ENCODE assay signal across 22 cellular contexts in genomic region chr10:132960071-132960472, GRCh38. TPM values are rescaled to one million over a fixed set of nuclear protein-coding genes. Genes with fewer than 3 reads are reported as not detected.
A peak's percentile ranks its signal among the peaks of the same experiment; 100 is the strongest.
DNase-seq lines count a peak whose midpoint lies in the region; ATAC-seq, FAIRE-seq and TF ChIP-seq lines count a peak whose summit lies in the region.
"Had no signal": no experiment of that assay in that cellular context is flagged by ENCODE, and none has a peak within 500 bp of the region (broad histone marks: within the 10 kb centered on the region; RNA-seq: fewer than 3 reads in every experiment).

No MANE protein-coding gene starts in this region.

- no peaks in the 10 kb centered on the region for H3K9me3 ChIP-seq in H1 (ENCODE audit: insufficient read depth in 2 of 2, low read depth in 1 of 2, low read length in 1 of 2)
- no peaks in the 10 kb centered on the region for H3K9me3 ChIP-seq in kidney (ENCODE audit: control insufficient read depth in 1 of 2, low read length in 2 of 2)
- H3K9me3 ChIP-seq in sigmoid colon: no peaks in the 10 kb centered on the region
- H3K9me3 ChIP-seq: BLaER1 had no signal

- no peak overlapping the region for H3K23ac ChIP-seq in H1 (ENCODE audit: insufficient read length)

- no peak overlapping the region for H3K4me2 ChIP-seq in H1 (ENCODE audit: insufficient read depth in 1 of 2, low read depth in 2 of 2, low read length in 2 of 2)
- H3K4me2 ChIP-seq: BLaER1 had no signal

- no peak overlapping the region for H2BK120ac ChIP-seq in H1 (replicated peaks; ENCODE audit: low read depth, low read length)

- H3K9ac ChIP-seq in H1 (replicated peaks in 1 of 4; ENCODE audit: extremely low read depth in 1 of 4, low read depth in 3 of 4, low read length in 3 of 4): no peak overlapping the region
- no peak overlapping the region for H3K9ac ChIP-seq in kidney (ENCODE audit: low read length in 2 of 2)
- H3K9ac ChIP-seq: BLaER1, GM23248 had no signal

- H2BK15ac ChIP-seq in H1 (ENCODE audit: low read length): no peak overlapping the region

- H2AFZ ChIP-seq in H1 (ENCODE audit: low read length): no peak overlapping the region
- H2AFZ ChIP-seq: GM23248 had no signal

- H3K4me1 Mint-ChIP-seq in mesothelial cell of epicardium: peaks cover 18% of the 10 kb centered on the region

- peak; percentile 23 for DNase-seq in activated CD4-positive, CD25-positive, alpha-beta regulatory T cell treated with anti-CD3 and anti-CD28 coated beads, Interleukin-2, amount 50 U/mL, for 72 hours
- no peak for DNase-seq in H1 (ENCODE audit: low read depth in 1 of 2, low spot score in 2 of 2)
- DNase-seq in kidney: peak; percentile 80
- DNase-seq in sigmoid colon: peak; percentile 58
- no peak for DNase-seq in mesothelial cell of epicardium (ENCODE audit: low spot score in 2 of 2, unreplicated experiment in 2 of 2)
- DNase-seq in D341Med (ENCODE audit: low spot score): no peak
- DNase-seq: 8988T; CD8-positive, alpha-beta T cell; DMS79 treated with DMSO at 0.1 percent for 48 hours; GM23248; NCI-H1092; NCI-H146; NCI-H2081 treated with DMSO at 0.1 percent for 48 hours; NCI-H526; SIG-M5 had no signal

- no peak overlapping the region for H2AK5ac ChIP-seq in H1 (ENCODE audit: low read depth, low read length)

- ATAC-seq in activated CD4-positive, CD25-positive, alpha-beta regulatory T cell treated with anti-CD3 and anti-CD28 coated beads, Interleukin-2, amount 50 U/mL, for 24 hours: no peak
- no peak for ATAC-seq in GM21529 (IDR thresholded peaks at IDR 0.05; ENCODE audit: unreplicated experiment)
- ATAC-seq: CD8-positive, alpha-beta T cell had no signal

- TF ChIP-seq EP300 in H1 (IDR thresholded peaks at IDR 0.05; ENCODE audit: borderline replicate concordance in 1 of 2, low read depth in 2 of 2, low read length in 2 of 2) (no peak), sigmoid colon (IDR thresholded peaks at IDR 0.05) (no peak)

- H2BK12ac ChIP-seq in H1 (ENCODE audit: low read depth, low read length): no peak overlapping the region

- no peak overlapping the region for H3K14ac ChIP-seq in H1 (ENCODE audit: insufficient read length)

- no peak overlapping the region for H3K27ac ChIP-seq in H1 (ENCODE audit: low read depth, low read length)
- no peak overlapping the region for H3K27ac ChIP-seq in kidney (ENCODE audit: low read depth in 2 of 2, low read length in 2 of 2)
- H3K27ac ChIP-seq in sigmoid colon: no peak overlapping the region
- H3K27ac ChIP-seq: BLaER1, GM23248 had no signal

- no peak for TF ChIP-seq POLR2A in H1 (IDR thresholded peaks at IDR 0.05; ENCODE audit: control extremely low read depth in 1 of 2, low read depth in 2 of 2, low read length in 2 of 2)
- no peak for TF ChIP-seq POLR2A in sigmoid colon (IDR thresholded peaks at IDR 0.05)

- POLR2A ChIA-PET in H1 (lab: Charles Lee; ENCODE audit: partially characterized antibody): no interaction called here

- no peak overlapping the region for H3K4me3 ChIP-seq in H1 (ENCODE audit: extremely low read depth in 1 of 4, insufficient read depth in 2 of 4, low read depth in 3 of 4, low read length in 4 of 4)
- H3K4me3 ChIP-seq in kidney (ENCODE audit: low read length in 2 of 2): no peak overlapping the region
- no peak overlapping the region for H3K4me3 ChIP-seq in sigmoid colon
- H3K4me3 ChIP-seq: BLaER1, GM23248 had no signal

- no peaks in the 10 kb centered on the region for H3K79me1 ChIP-seq in H1 (ENCODE audit: low read depth, low read length)

- H2BK20ac ChIP-seq in H1 (ENCODE audit: low read length): 0 out of 2 replicates have a peak overlapping the region, but pooled peaks have one; percentile 48

- FAIRE-seq in H1 (lab: Jason Lieb, UNC) (no peak), kidney (lab: Jason Lieb, UNC) (no peak)
- FAIRE-seq: D721Med, G401.6, GM12891, GM18507 had no signal

- H4K20me1 ChIP-seq in H1 (replicated peaks in 1 of 2; ENCODE audit: control insufficient read depth in 1 of 2, insufficient read depth in 2 of 2, low read length in 2 of 2): no peaks in the 10 kb centered on the region

- intact Hi-C loops in kidney (cut with DNase I): no loop called here
- intact Hi-C loops in sigmoid colon (cut with DNase I): no loop called here

- 85% methylated on average over 19 of the region's 19 CpGs; no CpG with 5 or more reads in 1 of the 2 experiments for WGBS in H1 (ENCODE audit: extremely low coverage in 1 of 2, insufficient coverage in 1 of 2, insufficient read length in 1 of 2, insufficient replicate concordance in 2 of 2, low coverage in 1 of 2, low lambda C conversion rate in 2 of 2, missing lambda C conversion rate in 1 of 2), 2 experiments
- 66 to 78% methylated on average over 19 of the region's 19 CpGs for WGBS in sigmoid colon, 2 donors

- H3K9me3 Mint-ChIP-seq in mesothelial cell of epicardium: no peaks in the 10 kb centered on the region
- H3K9me3 Mint-ChIP-seq: CD8-positive, alpha-beta T cell had no signal

- H3K36me3 Mint-ChIP-seq in mesothelial cell of epicardium: no peaks in the 10 kb centered on the region

- peaks cover 3 to 8% (median 5%) of the 10 kb centered on the region in 4 experiments; a peak in 6 of 7 replicates for H3K4me1 ChIP-seq in H1 (replicated peaks in 1 of 4; ENCODE audit: control insufficient read depth in 3 of 4, insufficient read depth in 4 of 4, low read length in 3 of 4)
- peaks cover 0 to 8% of the 10 kb centered on the region in 2 donors for H3K4me1 ChIP-seq in kidney (ENCODE audit: control insufficient read depth in 1 of 2, insufficient read depth in 1 of 2, low read depth in 1 of 2, low read length in 2 of 2)
- H3K4me1 ChIP-seq in sigmoid colon: peaks cover 0 to 13% (median 11%) of the 10 kb centered on the region in 4 donors

- H3K4me3 Mint-ChIP-seq in mesothelial cell of epicardium: no peak overlapping the region
- H3K4me3 Mint-ChIP-seq: CD8-positive, alpha-beta T cell had no signal

- no peak overlapping the region for H4K91ac ChIP-seq in H1 (replicated peaks; ENCODE audit: insufficient read length, low read length)

- H3K36me3 ChIP-seq in H1 (ENCODE audit: control insufficient read depth in 2 of 4, insufficient read depth in 4 of 4, low read length in 3 of 4) (no peaks in the 10 kb centered on the region), kidney (ENCODE audit: control insufficient read depth in 1 of 2, insufficient read depth in 2 of 2, low read length in 2 of 2) (no peaks in the 10 kb centered on the region), sigmoid colon (no peaks in the 10 kb centered on the region)
- H3K36me3 ChIP-seq: BLaER1 had no signal

- no peaks in the 10 kb centered on the region for H3K79me2 ChIP-seq in H1 (ENCODE audit: control insufficient read depth in 1 of 2, insufficient read depth in 2 of 2, low read length in 2 of 2)

- no peak overlapping the region; the same call in 1 of the 2 replicates for H4K8ac ChIP-seq in H1 (ENCODE audit: extremely low read depth, insufficient read depth, low read length)

- no peak overlapping the region for H2BK5ac ChIP-seq in H1 (ENCODE audit: low read depth, low read length)

- H3K27ac Mint-ChIP-seq in mesothelial cell of epicardium: no peak overlapping the region
- H3K27ac Mint-ChIP-seq: CD8-positive, alpha-beta T cell had no signal

- TF ChIP-seq CTCF in H1 (IDR thresholded peaks at IDR 0.05; ENCODE audit: control extremely low read depth in 1 of 3, insufficient read depth in 1 of 3, low read depth in 1 of 3, low read length in 3 of 3) (no peak), kidney (IDR thresholded peaks at IDR 0.05; ENCODE audit: borderline replicate concordance, extremely low read depth, insufficient read depth) (no peak), sigmoid colon (IDR thresholded peaks at IDR 0.05) (no peak), mesothelial cell of epicardium (IDR thresholded peaks at IDR 0.05; ENCODE audit: unreplicated experiment) (no peak)

- H4K5ac ChIP-seq in H1 (ENCODE audit: insufficient read length, low read depth, low read length): no peak overlapping the region

- no peak overlapping the region for H3K4ac ChIP-seq in H1 (replicated peaks; ENCODE audit: insufficient read length, low read depth, low read length)

- TF ChIP-seq RAD21 in H1 (IDR thresholded peaks at IDR 0.05 in 1 of 2, conservative IDR thresholded peaks at IDR 0.05 in 1 of 2; ENCODE audit: low read depth in 2 of 2, low read length in 2 of 2): no peak

- H3K23me2 ChIP-seq in H1 (ENCODE audit: low read depth, low read length): peaks cover 9% of the 10 kb centered on the region

- CTCF ChIA-PET in H1 (lab: Charles Lee; ENCODE audit: partially characterized antibody): interaction anchor here (0.6 to 1.5 kb wide), 2 partner anchors 56 to 273 kb away, joined by 3 to 4 read pairs; no protein-coding TSS in a partner anchor

- H3K27me3 ChIP-seq in H1 (replicated peaks in 1 of 4; ENCODE audit: control insufficient read depth in 3 of 4, extremely low read depth in 1 of 4, insufficient read depth in 3 of 4, low read length in 3 of 4) (no peaks in the 10 kb centered on the region), sigmoid colon (peaks cover 0 to 12% (median 0%) of the 10 kb centered on the region in 3 donors)

- peaks cover 7% of the 10 kb centered on the region for H3K27me3 Mint-ChIP-seq in mesothelial cell of epicardium (ENCODE audit: low read depth)

- no peak overlapping the region for H3K56ac ChIP-seq in H1 (replicated peaks; ENCODE audit: insufficient read length, low read depth, low read length)

- no peak overlapping the region for H3K18ac ChIP-seq in H1 (ENCODE audit: extremely low read depth, low read length)

TF ChIP-seq in H1, 55 proteins besides CTCF, POLR2A, EP300 and RAD21 (continues in another document):
- TF ChIP-seq TCF12 (IDR thresholded peaks at IDR 0.05; ENCODE audit: low read depth, low read length): no peak
- TF ChIP-seq GABPA (IDR thresholded peaks at IDR 0.05; ENCODE audit: borderline replicate concordance, insufficient read depth, low read length): no peak
- TF ChIP-seq CEBPB (IDR thresholded peaks at IDR 0.05; ENCODE audit: low read depth, low read length): no peak
- TF ChIP-seq CBX5 (IDR thresholded peaks at IDR 0.05; ENCODE audit: low read depth, low read length): no peak
- no peak for TF ChIP-seq TAF7 (optimal IDR thresholded peaks at IDR 0.05; ENCODE audit: borderline replicate concordance, low read depth, low read length)

RNA-seq across cellular contexts. Expression of gene CFAP46, which starts 17.7 kb away (rescaled TPM):
- total RNA-seq in H1 (2021; fragmentation: NEBNext Ultra II Directional; extraction: Animal tissue kit (Norgen Biotek cat#: 25700)): 3.1 and 4.8 TPM in 2 replicates
- 2.2 and 2.6 TPM in 2 replicates for polyA plus RNA-seq in H1 (2011; rRNA removed)
- 2.7 TPM for polyA plus RNA-seq in H1 (2011; cell fraction: cytosol; rRNA removed)
- polyA plus RNA-seq in H1 (2011; cell fraction: nucleus; rRNA removed): 8.9 TPM
- polyA plus RNA-seq in H1 (2012, experiment 1 of 2): 2.5 to 4.7 TPM (median 3.4 TPM) in 4 replicates
- 2.7 TPM for polyA plus RNA-seq in H1 (2012, experiment 2 of 2)
- polyA plus RNA-seq in H1 (2013, experiment 1 of 2): 2.8 TPM
- 2.5 TPM for polyA plus RNA-seq in H1 (2013, experiment 2 of 2)
- 3.9 TPM in 2 replicates for polyA minus RNA-seq in H1 (2011; rRNA and poly(A)+ RNA removed)
- 0.29 TPM for polyA minus RNA-seq in H1 (2011; cell fraction: cytosol; rRNA and poly(A)+ RNA removed)
- 5.8 TPM for polyA minus RNA-seq in H1 (2011; cell fraction: nucleus; rRNA and poly(A)+ RNA removed)
- 8.3 TPM for total RNA-seq in kidney
- 3.8 TPM for polyA plus RNA-seq in kidney (ENCODE audit: insufficient read depth, low read depth, low replicate concordance)
- total RNA-seq in sigmoid colon: 1 to 10 TPM in 1 of 4 donors, under 1 TPM in 2, not detected in 1; 0.36 to 1.7 (median 0.41) TPM
- under 1 TPM in 1 of 3 donors, not detected in 2; 0.10 TPM for polyA plus RNA-seq in sigmoid colon
- 3.1 to 4.1 TPM (median 3.2 TPM) in 3 replicates for total RNA-seq in mesothelial cell of epicardium
- total RNA-seq: CD8-positive, alpha-beta T cell had no signal

Comparison
In these comparisons a context has a peak if more than half of its experiments do, and no peak if none do; other contexts are left out.
1. DNase-seq: peak in activated CD4-positive, CD25-positive, alpha-beta regulatory T cell treated with anti-CD3 and anti-CD28 coated beads, Interleukin-2, amount 50 U/mL, for 72 hours (single experiment), kidney (single experiment) and sigmoid colon (single experiment); none in H1 (0 of 2), mesothelial cell of epicardium (0 of 2) and D341Med (single experiment).